8 cellular contexts compared by ENCODE assay signal in genomic region chrX:134718329-134719317, GRCh38.
DNase-seq lines count a peak whose midpoint lies in the region; ATAC-seq and TF ChIP-seq lines count a peak whose summit lies in the region.

No MANE protein-coding gene starts in this region.

- no peaks in the 10 kb centered on the region for H3K36me3 ChIP-seq in uterus

- peaks cover 2% of the 10 kb centered on the region for H3K27me3 Mint-ChIP-seq in activated T-cell treated with anti-CD3 and anti-CD28 coated beads, Interleukin-2, amount 50 U/mL, for 4 hours (ENCODE audit: low read depth)

- H3K4me3 ChIP-seq in Jurkat, Clone E6-1 (ENCODE audit: low read length), result no peak overlapping the region
- no peak overlapping the region for H3K4me3 ChIP-seq in uterus

- no peaks in the 10 kb centered on the region for H3K27me3 ChIP-seq in uterus

- intact Hi-C loops in uterus (cut with DNase I; ENCODE audit: low total_unique reads), result no loop called here

- H3K4me1 Mint-ChIP-seq in activated T-cell treated with anti-CD3 and anti-CD28 coated beads, Interleukin-2, amount 50 U/mL, for 4 hours (ENCODE audit: low read depth), result peaks cover 8% of the 10 kb centered on the region

- ATAC-seq in GM18909 (IDR thresholded peaks at IDR 0.05; ENCODE audit: poor library complexity, unreplicated experiment), result peak; percentile 66
- ATAC-seq in activated T-cell treated with anti-CD3 and anti-CD28 coated beads, Interleukin-2, amount 50 U/mL, for 4 hours, result peak; percentile 48 to 73
- ATAC-seq in GM21526 (IDR thresholded peaks at IDR 0.05; ENCODE audit: low FRiP score, unreplicated experiment), result no peak

- no peak for TF ChIP-seq POLR2A in uterus (IDR thresholded peaks at IDR 0.05)

- H3K4me3 Mint-ChIP-seq in activated T-cell treated with anti-CD3 and anti-CD28 coated beads, Interleukin-2, amount 50 U/mL, for 4 hours, result no peak overlapping the region

- DNase-seq in AML-193 (lab: John Stamatoyannopoulos, UW) (peak; percentile 18 to 27), iPS-NIHi7 (ENCODE audit: extremely low spot score) (peak; percentile 62), uterus (peak; percentile 27 to 52), foreskin melanocyte (no peak)
- peak; percentile 76 for DNase-seq in Jurkat, Clone E6-1 (ENCODE audit: low read depth, low spot score)
- no peak for DNase-seq in activated T-cell treated with anti-CD3 and anti-CD28 coated beads, Interleukin-2, amount 50 U/mL, for 4 hours

- no peak for TF ChIP-seq CTCF in uterus (IDR thresholded peaks at IDR 0.05)

- no peaks in the 10 kb centered on the region for H3K9me3 Mint-ChIP-seq in activated T-cell treated with anti-CD3 and anti-CD28 coated beads, Interleukin-2, amount 50 U/mL, for 4 hours

- H3K27ac ChIP-seq in uterus, result peak overlapping the region in 1 of 2 donors; percentile 62

- H3K9me3 ChIP-seq in uterus, result no peaks in the 10 kb centered on the region

- H3K4me1 ChIP-seq in uterus, result no peaks in the 10 kb centered on the region

- no peaks in the 10 kb centered on the region for H3K36me3 Mint-ChIP-seq in activated T-cell treated with anti-CD3 and anti-CD28 coated beads, Interleukin-2, amount 50 U/mL, for 4 hours (ENCODE audit: insufficient read depth)

Comparison
In these comparisons a context has a peak if more than half of its experiments do, and no peak if none do; other contexts are left out.
1. DNase-seq: peak in AML-193 (2 of 2), Jurkat, Clone E6-1 (single experiment), iPS-NIHi7 (single experiment) and uterus (2 of 2); none in activated T-cell treated with anti-CD3 and anti-CD28 coated beads, Interleukin-2, amount 50 U/mL, for 4 hours (single experiment) and foreskin melanocyte (single experiment).